In the genomic region with DNA sequence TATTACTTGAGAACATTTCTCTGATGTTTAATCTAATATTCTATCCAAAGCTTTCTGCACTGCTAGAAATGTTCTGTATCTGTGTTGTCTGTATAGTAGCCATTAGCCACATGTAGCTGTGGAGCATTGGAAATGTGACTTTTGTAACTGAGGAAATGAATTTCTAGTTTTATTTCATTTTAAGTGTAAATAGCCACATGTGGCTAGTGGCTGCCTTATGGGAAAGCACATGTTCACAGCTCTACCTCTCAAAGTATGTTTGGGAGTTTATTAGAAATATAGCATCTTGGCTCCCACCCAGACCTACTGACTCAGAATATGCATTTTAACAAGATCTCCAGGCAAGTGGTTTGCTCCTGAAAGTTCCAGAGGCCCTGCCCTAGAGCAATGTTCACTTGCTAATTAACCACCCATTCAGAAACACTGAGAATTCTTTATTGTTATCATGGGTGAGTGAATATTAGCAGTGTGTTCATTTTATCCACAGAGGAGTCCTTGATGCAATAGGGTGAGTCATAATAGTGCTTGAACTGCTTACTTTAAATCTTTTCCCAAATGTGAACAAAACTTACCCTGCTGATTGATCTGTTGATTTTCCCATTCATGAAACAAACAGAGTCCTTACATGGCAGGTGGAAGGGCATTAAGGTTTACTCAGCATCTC, we compare ENCODE assay signal across 11 cellular contexts.
A peak's percentile ranks its signal among the peaks of the same experiment; 100 is the strongest.
DNase-seq lines count a peak whose midpoint lies in the region; ATAC-seq and TF ChIP-seq lines count a peak whose summit lies in the region.
"Had no signal": no experiment of that assay in that cellular context is flagged by ENCODE, and none has a peak within 500 bp of the region (broad histone marks: within the 10 kb centered on the region; RNA-seq: fewer than 3 reads in every experiment).

No MANE protein-coding gene starts in this region.

- no peaks in the 10 kb centered on the region for H3K36me3 Mint-ChIP-seq in CD4-positive, alpha-beta memory T cell

- peak overlapping the region in 1 of 7 donors; percentile 49 for H3K27ac Mint-ChIP-seq in CD4-positive, alpha-beta memory T cell
- H3K27ac Mint-ChIP-seq: dendritic cell treated with granulocyte-macrophage colony-stimulating factor and Interleukin-4, amounts not matched to agents 40 ng/mL and 50 ng/mL, for 4 days had no signal

- no peaks in the 10 kb centered on the region for H3K4me1 Mint-ChIP-seq in CD4-positive, alpha-beta memory T cell

- H3K27me3 Mint-ChIP-seq in CD4-positive, alpha-beta memory T cell = peaks cover 0 to 1% of the 10 kb centered on the region in 2 donors
- H3K27me3 Mint-ChIP-seq: dendritic cell treated with granulocyte-macrophage colony-stimulating factor and Interleukin-4, amounts not matched to agents 40 ng/mL and 50 ng/mL, for 4 days had no signal

- TF ChIP-seq CTCF in psoas muscle (IDR thresholded peaks at IDR 0.05) = no peak

- H3K9me3 Mint-ChIP-seq in CD4-positive, alpha-beta memory T cell = no peaks in the 10 kb centered on the region
- H3K9me3 Mint-ChIP-seq: dendritic cell treated with granulocyte-macrophage colony-stimulating factor and Interleukin-4, amounts not matched to agents 40 ng/mL and 50 ng/mL, for 4 days had no signal

- no peaks in the 10 kb centered on the region for H3K27me3 ChIP-seq in psoas muscle (ENCODE audit: insufficient read depth in 3 of 3, low read length in 2 of 3)
- no peaks in the 10 kb centered on the region for H3K27me3 ChIP-seq in CD4-positive, alpha-beta memory T cell (ENCODE audit: insufficient read depth, low read length)

- no peaks in the 10 kb centered on the region for H3K9me3 ChIP-seq in psoas muscle
- H3K9me3 ChIP-seq in CD4-positive, alpha-beta memory T cell (ENCODE audit: control insufficient read depth in 1 of 2, low read length in 2 of 2) = no peaks in the 10 kb centered on the region

- no peaks in the 10 kb centered on the region for H3K36me3 ChIP-seq in psoas muscle (ENCODE audit: insufficient read depth in 1 of 2, low read depth in 1 of 2)
- no peaks in the 10 kb centered on the region for H3K36me3 ChIP-seq in CD4-positive, alpha-beta memory T cell (ENCODE audit: insufficient read depth, low read length)

- H3K27ac ChIP-seq in psoas muscle = no peak overlapping the region
- H3K27ac ChIP-seq in CD4-positive, alpha-beta memory T cell (ENCODE audit: low read depth, low read length) = no peak overlapping the region

- no peaks in the 10 kb centered on the region for H3K4me1 ChIP-seq in psoas muscle
- H3K4me1 ChIP-seq in CD4-positive, alpha-beta memory T cell (ENCODE audit: insufficient read depth, low read length) = no peaks in the 10 kb centered on the region

- no peak overlapping the region for H3K4me3 ChIP-seq in psoas muscle
- no peak overlapping the region for H3K4me3 ChIP-seq in CD4-positive, alpha-beta memory T cell (ENCODE audit: low read length in 2 of 2)
- H3K4me3 ChIP-seq: smooth muscle cell had no signal

- in situ Hi-C loops in Caki2 (cut with HindIII; ENCODE audit: low pct_unique_long_range_greater_than_20kb, low sequenced_read_pairs) = no loop called here

- POLR2A ChIA-PET in CD4-positive, alpha-beta memory T cell (lab: Charles Lee; ENCODE audit: partially characterized antibody) = no interaction called here

- no peak overlapping the region for H3K4me3 Mint-ChIP-seq in CD4-positive, alpha-beta memory T cell
- H3K4me3 Mint-ChIP-seq: dendritic cell treated with granulocyte-macrophage colony-stimulating factor and Interleukin-4, amounts not matched to agents 40 ng/mL and 50 ng/mL, for 4 days had no signal

- ATAC-seq in GM18909 (IDR thresholded peaks at IDR 0.05; ENCODE audit: poor library complexity, unreplicated experiment) (no peak), HG03520 (IDR thresholded peaks at IDR 0.05; ENCODE audit: unreplicated experiment) (no peak), psoas muscle (no peak)

- peak; percentile 60 for DNase-seq in Caki2 (ENCODE audit: low read depth)
- DNase-seq in HT1080 (ENCODE audit: low read depth) = peak; percentile 61
- peak; percentile 66 for DNase-seq in SW480 (ENCODE audit: low spot score)
- peak; percentile 84 for DNase-seq in iris pigment epithelial cell (ENCODE audit: low read depth)
- no peak for DNase-seq in psoas muscle
- no peak for DNase-seq in CD4-positive, alpha-beta memory T cell
- DNase-seq: stimulated activated naive CD4-positive, alpha-beta T cell had no signal

- CTCF ChIA-PET in CD4-positive, alpha-beta memory T cell (lab: Charles Lee; ENCODE audit: partially characterized antibody) = no interaction called here

- intact Hi-C loops in psoas muscle (cut with DNase I) = no loop called here
- intact Hi-C loops in CD4-positive, alpha-beta memory T cell (cut with micrococcal nuclease) = no loop called here

Comparison
In these comparisons a context has a peak if more than half of its experiments do, and no peak if none do; other contexts are left out.
1. DNase-seq: peak in Caki2 (single experiment), HT1080 (single experiment), SW480 (single experiment) and iris pigment epithelial cell (single experiment); none in psoas muscle (0 of 2) and CD4-positive, alpha-beta memory T cell (0 of 5).